ENCODE assay signal across 9 cellular contexts in genomic region chr10:82020999-82021398, GRCh38.
"Had no signal": no experiment of that assay in that cellular context is flagged by ENCODE, and none has a peak within 500 bp of the region (broad histone marks: within the 10 kb centered on the region; RNA-seq: fewer than 3 reads in every experiment).

No MANE protein-coding gene starts in this region.

- H2AFZ ChIP-seq: GM23338 had no signal

- H3K27ac Mint-ChIP-seq: GM23338, H9 had no signal

- FAIRE-seq: H1, H54, HTR-8/SVneo, K562 had no signal

- H3K4me2 ChIP-seq: GM23338 had no signal

- DNase-seq: H9, HCEC 1CT, IMR-90, KG1 had no signal

- ATAC-seq: GM23338, K562 had no signal

- H3K4me3 Mint-ChIP-seq: GM23338, H9 had no signal

- H3K4me3 ChIP-seq: GM23338, K562 had no signal
